ENCODE assay signal across 16 cellular contexts in the genomic region with DNA sequence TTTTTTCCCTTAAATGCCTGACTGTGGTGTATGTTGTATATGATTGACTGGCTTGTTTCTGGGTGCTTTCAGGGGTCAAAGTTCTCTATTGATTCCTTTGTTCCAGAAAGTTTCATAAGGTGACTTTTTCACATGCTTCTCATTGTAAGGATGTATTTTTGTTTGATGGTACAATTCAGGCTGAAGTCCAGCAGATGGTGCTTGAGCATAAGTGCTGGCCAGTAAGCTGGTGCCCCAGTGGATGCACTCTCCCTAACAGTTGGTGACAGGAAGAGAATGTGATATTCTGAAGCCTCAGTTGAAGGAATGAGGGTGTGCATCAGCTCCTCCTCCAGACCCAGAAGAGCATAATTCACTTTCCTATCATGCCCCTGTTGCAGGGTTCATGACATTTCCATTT.
DNase-seq lines count a peak whose midpoint lies in the region; ATAC-seq, FAIRE-seq and TF ChIP-seq lines count a peak whose summit lies in the region.
"Had no signal": no experiment of that assay in that cellular context is flagged by ENCODE, and none has a peak within 500 bp of the region (broad histone marks: within the 10 kb centered on the region; RNA-seq: fewer than 3 reads in every experiment).

No MANE protein-coding gene starts in this region.

- no peak for TF ChIP-seq EP300 in H1 (IDR thresholded peaks at IDR 0.05; ENCODE audit: borderline replicate concordance in 1 of 2, low read depth in 2 of 2, low read length in 2 of 2)

- ATAC-seq in GM18907 (IDR thresholded peaks at IDR 0.05; ENCODE audit: unreplicated experiment) (no peak), HG03039 (IDR thresholded peaks at IDR 0.05; ENCODE audit: unreplicated experiment) (no peak)
- ATAC-seq: A549; activated naive CD4-positive, alpha-beta T cell treated with anti-CD3 and anti-CD28 coated beads, Interleukin-2, amount 50 U/mL, for 72 hours had no signal

- 0 out of 4 replicates have a peak, but pooled peaks cover 0 to 5% of the 10 kb centered on the region in 2 experiments for H3K9me3 ChIP-seq in H1 (ENCODE audit: insufficient read depth in 2 of 2, low read depth in 1 of 2, low read length in 1 of 2)
- H3K9me3 ChIP-seq: A549, tibial nerve had no signal

- peak in 2 of 3 experiments; percentile 28 to 38; a peak in 3 of 4 replicates for TF ChIP-seq CTCF in H1 (IDR thresholded peaks at IDR 0.05; ENCODE audit: control extremely low read depth in 1 of 3, insufficient read depth in 1 of 3, low read depth in 1 of 3, low read length in 3 of 3)

- H3K23me2 ChIP-seq in H1 (ENCODE audit: low read depth, low read length), result no peaks in the 10 kb centered on the region

- no peak overlapping the region for H3K4me3 ChIP-seq in H1 (ENCODE audit: extremely low read depth in 1 of 4, insufficient read depth in 2 of 4, low read depth in 3 of 4, low read length in 4 of 4)
- H3K4me3 ChIP-seq: A549, tibial nerve had no signal

- H4K91ac ChIP-seq in H1 (replicated peaks; ENCODE audit: insufficient read length, low read length), result no peak overlapping the region

- no peak for TF ChIP-seq POLR2A in H1 (IDR thresholded peaks at IDR 0.05; ENCODE audit: control extremely low read depth in 1 of 2, low read depth in 2 of 2, low read length in 2 of 2)

- no peak overlapping the region for H2AFZ ChIP-seq in H1 (ENCODE audit: low read length)

- no peak overlapping the region; the same call in 1 of the 2 replicates for H2BK20ac ChIP-seq in H1 (ENCODE audit: low read length)

- peaks cover 0 to 3% (median 0%) of the 10 kb centered on the region in 4 experiments; a peak in 1 of 7 replicates for H3K4me1 ChIP-seq in H1 (replicated peaks in 1 of 4; ENCODE audit: control insufficient read depth in 3 of 4, insufficient read depth in 4 of 4, low read length in 3 of 4)
- H3K4me1 ChIP-seq: A549, tibial nerve had no signal

- H3K18ac ChIP-seq in H1 (ENCODE audit: extremely low read depth, low read length), result no peak overlapping the region

- no peak overlapping the region for H3K14ac ChIP-seq in H1 (ENCODE audit: insufficient read length)

- FAIRE-seq in H1 (lab: Jason Lieb, UNC), result no peak
- FAIRE-seq: A549 had no signal

- H4K5ac ChIP-seq in H1 (ENCODE audit: insufficient read length, low read depth, low read length), result no peak overlapping the region

- POLR2A ChIA-PET in H1 (lab: Charles Lee; ENCODE audit: partially characterized antibody), result interaction anchor here (0.6 kb wide), 1 partner anchor 10 kb away, joined by 3 read pairs; no protein-coding TSS in a partner anchor

- CTCF ChIA-PET in H1 (lab: Charles Lee; ENCODE audit: partially characterized antibody), result interaction anchor here (0.7 to 2.1 kb wide), 6 partner anchors 12 to 509 kb away, joined by 3 to 12 read pairs (median 4); no protein-coding TSS in a partner anchor

- H2BK12ac ChIP-seq in H1 (ENCODE audit: low read depth, low read length), result no peak overlapping the region

- no peaks in the 10 kb centered on the region for H3K27me3 ChIP-seq in H1 (replicated peaks in 1 of 4; ENCODE audit: control insufficient read depth in 3 of 4, extremely low read depth in 1 of 4, insufficient read depth in 3 of 4, low read length in 3 of 4)
- H3K27me3 ChIP-seq: tibial nerve had no signal

- H3K23ac ChIP-seq in H1 (ENCODE audit: insufficient read length), result no peak overlapping the region

- H3K79me1 ChIP-seq in H1 (ENCODE audit: low read depth, low read length), result no peaks in the 10 kb centered on the region

- H3K4ac ChIP-seq in H1 (replicated peaks; ENCODE audit: insufficient read length, low read depth, low read length), result no peak overlapping the region

- H4K20me1 ChIP-seq in H1 (replicated peaks in 1 of 2; ENCODE audit: control insufficient read depth in 1 of 2, insufficient read depth in 2 of 2, low read length in 2 of 2), result no peaks in the 10 kb centered on the region

- H3K56ac ChIP-seq in H1 (replicated peaks; ENCODE audit: insufficient read length, low read depth, low read length), result no peak overlapping the region

- no peak overlapping the region for H3K9ac ChIP-seq in H1 (replicated peaks in 1 of 4; ENCODE audit: extremely low read depth in 1 of 4, low read depth in 3 of 4, low read length in 3 of 4)

- H2BK15ac ChIP-seq in H1 (ENCODE audit: low read length), result no peak overlapping the region

- H2BK5ac ChIP-seq in H1 (ENCODE audit: low read depth, low read length), result peak overlapping the region; percentile 18; the same call in 1 of the 2 replicates

- H3K4me2 ChIP-seq in H1 (ENCODE audit: insufficient read depth in 1 of 2, low read depth in 2 of 2, low read length in 2 of 2), result no peak overlapping the region
- H3K4me2 ChIP-seq: A549 had no signal

- no peaks in the 10 kb centered on the region for H3K79me2 ChIP-seq in H1 (ENCODE audit: control insufficient read depth in 1 of 2, insufficient read depth in 2 of 2, low read length in 2 of 2)

- no peak overlapping the region for H3K27ac ChIP-seq in H1 (ENCODE audit: low read depth, low read length)
- no peak overlapping the region for H3K27ac ChIP-seq in caudate nucleus (ENCODE audit: low read depth, low read length)
- H3K27ac ChIP-seq: A549, epithelial cell of prostate, tibial nerve, VCaP had no signal

- H2AK5ac ChIP-seq in H1 (ENCODE audit: low read depth, low read length), result no peak overlapping the region

- peak; percentile 51 to 63; a peak in 3 of 4 replicates for TF ChIP-seq RAD21 in H1 (IDR thresholded peaks at IDR 0.05 in 1 of 2, conservative IDR thresholded peaks at IDR 0.05 in 1 of 2; ENCODE audit: low read depth in 2 of 2, low read length in 2 of 2)

- no peak overlapping the region for H2BK120ac ChIP-seq in H1 (replicated peaks; ENCODE audit: low read depth, low read length)

- peaks cover 0 to 10% (median 1%) of the 10 kb centered on the region in 4 experiments; a peak in 3 of 8 replicates for H3K36me3 ChIP-seq in H1 (ENCODE audit: control insufficient read depth in 2 of 4, insufficient read depth in 4 of 4, low read length in 3 of 4)
- H3K36me3 ChIP-seq: tibial nerve had no signal

- DNase-seq in NCI-H2171 treated with DMSO at 0.1 percent for 48 hours (lab: John Stamatoyannopoulos, UW) (peak; percentile 29), NCI-H2171 (lab: John Stamatoyannopoulos, UW) (no peak), NCI-H1417 treated with DMSO at 0.1 percent for 48 hours (lab: John Stamatoyannopoulos, UW) (peak; percentile 12), H1 (ENCODE audit: low read depth in 1 of 2, low spot score in 2 of 2) (no peak), retina (peak; percentile 25), caudate nucleus (lab: John Stamatoyannopoulos, UW) (no peak)
- DNase-seq: hippocampal formation; Right ventricle myocardium superior; stimulated activated CD4-positive, alpha-beta T cell treated with anti-CD3 and anti-CD28 coated beads, Interleukin-12 subunit alpha, Interleukin-12 subunit beta, amount 100 ng/mL, for 4 hours had no signal

- H4K8ac ChIP-seq in H1 (ENCODE audit: extremely low read depth, insufficient read depth, low read length), result no peak overlapping the region

Comparison
In these comparisons a context has a peak if more than half of its experiments do, and no peak if none do; other contexts are left out.
1. DNase-seq: peak in NCI-H2171 treated with DMSO at 0.1 percent for 48 hours (single experiment), NCI-H1417 treated with DMSO at 0.1 percent for 48 hours (single experiment) and retina (single experiment); none in NCI-H2171 (single experiment), H1 (0 of 2) and caudate nucleus (0 of 61).